15 cellular contexts compared by ENCODE assay signal in the genomic region with DNA sequence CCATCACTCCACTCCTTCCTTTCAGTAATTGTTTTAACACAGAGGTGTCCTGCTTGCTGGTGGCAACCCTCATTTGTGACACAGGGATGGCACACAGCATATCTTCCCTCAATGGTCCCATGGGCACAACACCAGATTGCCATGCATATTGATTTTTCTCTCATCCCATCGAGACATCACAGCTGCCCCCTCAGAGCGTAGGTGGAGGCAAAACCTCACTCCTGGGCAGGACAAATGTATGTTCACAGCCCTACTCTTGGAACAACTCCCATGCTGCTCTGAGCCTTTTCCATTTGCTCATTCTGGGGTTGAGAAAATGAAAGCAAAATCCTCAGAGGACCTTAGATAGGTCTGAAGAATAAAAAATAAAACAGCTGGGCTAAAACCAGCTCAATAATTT.
DNase-seq lines count a peak whose midpoint lies in the region; ATAC-seq and TF ChIP-seq lines count a peak whose summit lies in the region.
"Had no signal": no experiment of that assay in that cellular context is flagged by ENCODE, and none has a peak within 500 bp of the region (broad histone marks: within the 10 kb centered on the region; RNA-seq: fewer than 3 reads in every experiment).

No MANE protein-coding gene starts in this region.

- peaks cover 2% of the 10 kb centered on the region; the same call in 1 of the 2 replicates for H3K4me1 ChIP-seq in IMR-90 (ENCODE audit: control insufficient read depth, insufficient read depth, low read length)
- H3K4me1 ChIP-seq in osteoblast (ENCODE audit: insufficient read depth, low read length) = no peaks in the 10 kb centered on the region
- H3K4me1 ChIP-seq: BLaER1 had no signal

- peak overlapping the region; percentile 55; the same call in 1 of the 3 replicates for H2BK15ac ChIP-seq in IMR-90 (ENCODE audit: low read depth, low read length)

- H3K79me1 ChIP-seq in IMR-90 (ENCODE audit: low read depth in 1 of 2, low read length in 2 of 2) = no peaks in the 10 kb centered on the region

- CTCF ChIA-PET in IMR-90 (lab: Yijun Ruan, JAX) = no interaction called here

- no peak overlapping the region for H3K56ac ChIP-seq in IMR-90 (ENCODE audit: extremely low read depth, insufficient read depth, low read length)

- POLR2A ChIA-PET in IMR-90 (lab: Charles Lee; ENCODE audit: unreplicated experiment) = no interaction called here

- H3K9me3 ChIP-seq in IMR-90 (ENCODE audit: control insufficient read depth, insufficient read depth, low read length) (no peaks in the 10 kb centered on the region), osteoblast (ENCODE audit: low read depth, low read length) (no peaks in the 10 kb centered on the region)
- H3K9me3 ChIP-seq: BLaER1 had no signal

- no peaks in the 10 kb centered on the region for H4K20me1 ChIP-seq in IMR-90 (ENCODE audit: insufficient read depth, low read length)
- no peaks in the 10 kb centered on the region for H4K20me1 ChIP-seq in osteoblast (ENCODE audit: insufficient read depth, low read length)
- H4K20me1 ChIP-seq: BLaER1 had no signal

- BruUV-seq in IMR-90 (replicated peaks; lab: Mats Ljungman, UMichigan) = no TSS peak

- no peak for TF ChIP-seq RAD21 in IMR-90 (IDR thresholded peaks at IDR 0.05; ENCODE audit: low read length)

- 0 out of 2 replicates have a peak overlapping the region, but pooled peaks have one; percentile 9 for H2BK20ac ChIP-seq in IMR-90 (ENCODE audit: low read depth, low read length)

- peak; percentile 8 for DNase-seq in AG20443 (ENCODE audit: low spot score)
- no peak for DNase-seq in IMR-90
- DNase-seq in inferior parietal cortex (ENCODE audit: extremely low spot score) = peak; percentile 29
- DNase-seq in osteoblast (ENCODE audit: insufficient read length, low spot score, missing footprints) = no peak
- no peak for DNase-seq in COR-L47 (lab: John Stamatoyannopoulos, UW)
- DNase-seq in activated T-cell treated with anti-CD3 and anti-CD28 coated beads, Interleukin-2, amount 50 U/mL, for 1 hour = no peak
- no peak for DNase-seq in nucleus accumbens (lab: John Stamatoyannopoulos, UW)
- DNase-seq: Calu3, DMS153, DND-41, GDM1, GOT3, H9 had no signal

- no peak overlapping the region for H3K14ac ChIP-seq in IMR-90 (replicated peaks; ENCODE audit: low read depth, low read length)

- peak overlapping the region; percentile 30; the same call in 1 of the 2 replicates for H3K4ac ChIP-seq in IMR-90 (ENCODE audit: low read depth, low read length)

- no peak overlapping the region for H4K5ac ChIP-seq in IMR-90 (ENCODE audit: low read depth, low read length)

- peak overlapping the region; percentile 33; the same call in 1 of the 2 replicates for H2BK120ac ChIP-seq in IMR-90 (ENCODE audit: low read depth, low read length)

- no peaks in the 10 kb centered on the region for H3K9me1 ChIP-seq in IMR-90 (ENCODE audit: insufficient read depth, low read length)

- no CpG with 5 or more reads among the region's 2 CpGs for WGBS in IMR-90 (ENCODE audit: extremely low coverage in 2 of 2, insufficient read length in 1 of 2), 2 experiments

- H3K23ac ChIP-seq in IMR-90 (ENCODE audit: low read depth, low read length) = no peak overlapping the region

- H3K4me3 ChIP-seq in IMR-90 (ENCODE audit: insufficient read depth, low read depth, low read length) = no peak overlapping the region
- no peak overlapping the region for H3K4me3 ChIP-seq in osteoblast (ENCODE audit: insufficient read depth, low read length)
- H3K4me3 ChIP-seq: BLaER1 had no signal

- TF ChIP-seq CTCF in IMR-90 (conservative IDR thresholded peaks at IDR 0.05; ENCODE audit: low read depth, low read length) (no peak), osteoblast (IDR thresholded peaks at IDR 0.05; ENCODE audit: extremely low read depth, low read depth, low read length) (no peak)

- H3K36me3 ChIP-seq in IMR-90 (ENCODE audit: control insufficient read depth, insufficient read depth, low read length) = no peaks in the 10 kb centered on the region
- H3K36me3 ChIP-seq in osteoblast (ENCODE audit: insufficient read depth, low read length) = no peaks in the 10 kb centered on the region
- H3K36me3 ChIP-seq: BLaER1 had no signal

- no peak for ATAC-seq in IMR-90 (ENCODE audit: low read depth)
- ATAC-seq: HepG2 had no signal

- H3K4me2 ChIP-seq in IMR-90 (ENCODE audit: low read depth, low read length) = no peak overlapping the region
- no peak overlapping the region for H3K4me2 ChIP-seq in osteoblast (ENCODE audit: insufficient read depth, low read length)
- H3K4me2 ChIP-seq: BLaER1 had no signal

- H3K79me2 ChIP-seq in osteoblast (ENCODE audit: insufficient read depth, low read length) = no peaks in the 10 kb centered on the region

- H4K8ac ChIP-seq in IMR-90 (ENCODE audit: low read depth in 2 of 2, low read length in 2 of 2) = no peak overlapping the region

- in situ Hi-C loops in IMR-90 (cut with MboI; ENCODE audit: low sequenced_read_pairs) = no loop called here

- intact Hi-C loops in IMR-90 (cut with micrococcal nuclease) = no loop called here

- no peak overlapping the region for H2AFZ ChIP-seq in IMR-90 (replicated peaks; ENCODE audit: low read length, poor library complexity)
- H2AFZ ChIP-seq in osteoblast (ENCODE audit: low read length) = peak overlapping the region; percentile 13

- dilution Hi-C loops in IMR-90 (cut with HindIII; ENCODE audit: low sequenced_read_pairs, unreplicated experiment) = no loop called here

- no peak overlapping the region for H2BK5ac ChIP-seq in IMR-90 (ENCODE audit: low read depth, low read length, poor library complexity, severe bottlenecking)

- H3K9ac ChIP-seq in IMR-90 (ENCODE audit: low read depth, low read length) = no peak overlapping the region
- H3K9ac ChIP-seq: BLaER1 had no signal

- no peak for TF ChIP-seq POLR2A in IMR-90 (IDR thresholded peaks at IDR 0.05; ENCODE audit: low read depth, low read length)

- peak overlapping the region; percentile 76 for H2AK5ac ChIP-seq in IMR-90 (ENCODE audit: low read depth, low read length)

- H2AK9ac ChIP-seq in IMR-90 (replicated peaks; ENCODE audit: low read depth, low read length, poor library complexity) = no peak overlapping the region

- no peak overlapping the region for H3K18ac ChIP-seq in IMR-90 (ENCODE audit: low read depth, low read length)

- H3K27me3 ChIP-seq in IMR-90 (ENCODE audit: control insufficient read depth, insufficient read depth, low read length) (no peaks in the 10 kb centered on the region), osteoblast (ENCODE audit: insufficient read depth, low read length) (no peaks in the 10 kb centered on the region)
- H3K27me3 ChIP-seq: BLaER1 had no signal

- H4K91ac ChIP-seq in IMR-90 (ENCODE audit: insufficient read depth, low read depth, low read length) = no peak overlapping the region

- H3K27ac ChIP-seq in IMR-90 (ENCODE audit: insufficient read depth, low read length) = no peak overlapping the region
- H3K27ac ChIP-seq in osteoblast (ENCODE audit: low read depth, low read length) = no peak overlapping the region
- H3K27ac ChIP-seq: BLaER1 had no signal

TF ChIP-seq in IMR-90, 13 proteins besides CTCF, POLR2A, EP300 and RAD21:
- no peak for TF ChIP-seq MXI1 (IDR thresholded peaks at IDR 0.05; ENCODE audit: borderline replicate concordance, low read depth, low read length)

Comparison
In these comparisons a context has a peak if more than half of its experiments do, and no peak if none do; other contexts are left out.
1. DNase-seq: peak in AG20443 (single experiment) and inferior parietal cortex (single experiment); none in IMR-90 (single experiment), osteoblast (single experiment), COR-L47 (single experiment), activated T-cell treated with anti-CD3 and anti-CD28 coated beads, Interleukin-2, amount 50 U/mL, for 1 hour (single experiment) and nucleus accumbens (0 of 56).